In genomic region chr12:29309320-29309902, GRCh38 we compare ENCODE assay signal across 1 cellular context.
TF ChIP-seq lines count a peak whose summit lies in the region.

No MANE protein-coding gene starts in this region.

TF ChIP-seq in K562, 482 proteins besides CTCF, POLR2A, EP300 and RAD21 (continued from another document):
- TF ChIP-seq ZBTB33 (CRISPR knock-in tag; IDR thresholded peaks at IDR 0.05) (no peak), CREB3 (tag; conservative IDR thresholded peaks at IDR 0.05; ENCODE audit: low read depth) (no peak), ZNF140 (CRISPR knock-in tag; IDR thresholded peaks at IDR 0.05) (no peak), HNRNPUL1 (IDR thresholded peaks at IDR 0.05; ENCODE audit: low read length) (no peak), FOXA3 (CRISPR knock-in tag; conservative IDR thresholded peaks at IDR 0.05 in 1 of 2, IDR thresholded peaks at IDR 0.05 in 1 of 2) (no peak), ZBTB8A (IDR thresholded peaks at IDR 0.05; ENCODE audit: partially characterized antibody) (no peak), UBTF (IDR thresholded peaks at IDR 0.05; ENCODE audit: borderline replicate concordance in 1 of 2, low read depth in 2 of 2, low read length in 2 of 2) (no peak), ASH1L (IDR thresholded peaks at IDR 0.05; ENCODE audit: borderline replicate concordance, low read depth, partially characterized antibody) (no peak), GATA2 (CRISPR knock-in tag; IDR thresholded peaks at IDR 0.05) (no peak), MNT (conservative IDR thresholded peaks at IDR 0.05) (no peak), ZNF398 (CRISPR knock-in tag; IDR thresholded peaks at IDR 0.05) (no peak), ARHGAP35 (IDR thresholded peaks at IDR 0.05; ENCODE audit: partially characterized antibody) (no peak), HDGF (IDR thresholded peaks at IDR 0.05) (no peak), ATF1 (CRISPR knock-in tag; IDR thresholded peaks at IDR 0.05) (no peak), ATF1 (tag; IDR thresholded peaks at IDR 0.05) (no peak), ZNF316 (IDR thresholded peaks at IDR 0.05) (no peak)
